1 cellular context compared by ENCODE assay signal in the genomic region with DNA sequence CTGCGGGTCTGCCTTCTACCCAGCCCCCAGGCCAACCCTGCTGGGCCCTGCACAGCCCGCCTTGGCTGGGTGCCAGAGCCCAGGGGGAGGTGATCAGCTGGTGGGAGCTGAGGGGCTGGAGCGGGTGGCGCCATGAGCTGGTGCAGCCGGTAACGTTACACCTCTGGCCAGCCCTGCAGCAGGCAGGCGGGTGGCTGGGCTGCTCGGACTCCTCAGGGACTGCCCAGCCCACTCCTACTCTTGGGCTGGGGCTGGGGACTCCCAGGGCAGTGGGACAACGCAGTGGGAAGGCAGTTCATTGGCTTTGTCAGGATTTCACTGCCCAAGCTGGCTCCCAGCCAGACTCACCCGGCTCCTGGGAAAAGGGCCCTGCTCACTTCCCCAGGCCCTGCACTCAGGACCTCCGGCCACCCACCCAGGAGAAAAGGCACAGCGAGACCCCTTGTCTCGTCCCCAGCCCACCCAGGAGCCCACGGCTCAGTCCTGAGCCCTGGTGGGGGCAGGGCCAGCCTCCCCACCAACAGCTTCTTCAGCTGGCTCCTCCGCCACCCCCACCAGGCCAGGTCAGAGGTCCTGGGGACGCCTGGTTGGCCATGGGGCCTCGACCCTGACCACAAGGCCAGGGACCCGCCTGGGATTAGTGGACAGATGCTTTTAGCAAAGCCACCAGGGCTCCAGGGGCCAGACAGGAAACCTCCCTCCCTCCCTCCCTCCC.
TF ChIP-seq lines count a peak whose summit lies in the region.

No MANE protein-coding gene starts in this region.

TF ChIP-seq in IMR-90, 13 proteins besides CTCF, POLR2A, EP300 and RAD21 (continued from another document):
- TF ChIP-seq ELK1 (IDR thresholded peaks at IDR 0.05; ENCODE audit: borderline replicate concordance, low read depth, low read length) = no peak
- no peak for TF ChIP-seq SMC3 (IDR thresholded peaks at IDR 0.05; ENCODE audit: low read depth, low read length)
- TF ChIP-seq MAFK (IDR thresholded peaks at IDR 0.05; ENCODE audit: low read depth, low read length) = no peak
TF ChIP-seq in IMR-90: peak in this region for 0.
